28 cellular contexts compared by ENCODE assay signal in the genomic region with DNA sequence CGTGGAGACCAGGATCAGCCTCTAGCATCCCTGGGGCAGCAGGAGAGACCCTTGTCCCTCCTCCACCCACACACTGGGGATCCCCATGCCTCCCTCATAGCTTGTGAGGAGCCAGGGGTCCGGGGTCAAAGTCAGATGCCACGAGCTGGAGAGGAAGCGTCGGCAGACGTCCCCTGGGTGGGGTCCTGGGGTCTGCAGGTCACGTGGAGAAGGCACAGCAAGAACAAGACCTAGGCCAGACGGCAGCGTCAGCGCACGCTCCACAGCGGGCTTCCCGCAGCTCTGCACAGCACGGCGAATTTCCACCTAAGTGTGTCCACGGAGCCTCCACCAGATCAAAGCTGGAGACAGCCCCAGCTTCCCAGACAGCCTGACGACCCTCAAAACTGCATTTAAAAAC.
"Had no signal": no experiment of that assay in that cellular context is flagged by ENCODE, and none has a peak within 500 bp of the region (broad histone marks: within the 10 kb centered on the region; RNA-seq: fewer than 3 reads in every experiment).

No MANE protein-coding gene starts in this region.

- ATAC-seq: body of pancreas; left ventricle myocardium superior; natural killer cell; pancreas; psoas muscle; stimulated activated memory B cell treated with anti-CD40 and anti-IgM and Interleukin-4, amounts not matched to agents 10 μg/mL and 1 μg/mL and 100 μg/mL, for 72 hours had no signal

- H3K27me3 ChIP-seq: body of pancreas, cardiac muscle cell, pancreas, right atrium auricular region, uterus had no signal

- H3K27ac Mint-ChIP-seq: activated naive CD4-positive, alpha-beta T cell treated with anti-CD3 and anti-CD28 coated beads, Interleukin-2, amount 10 ng/mL, durations not matched to agents 7 days and 5 days; natural killer cell; stimulated activated memory B cell treated with anti-CD40 and anti-IgM and Interleukin-4, amounts not matched to agents 10 μg/mL and 1 μg/mL and 100 μg/mL, for 72 hours; T-helper 1 cell treated with Interleukin-12 subunit alpha and Interleukin-12 subunit beta and Interleukin-4 antibody, amounts not matched to agents 30 μg/mL and 1 μg/mL, for 36 hours had no signal

- DNase-seq: activated CD4-positive, alpha-beta T cell treated with anti-CD3 and anti-CD28 coated beads, Interleukin-2, amount 50 U/mL, for 4 hours; activated CD8-positive, alpha-beta memory T cell treated with anti-CD3 and anti-CD28 coated beads for 24 hours; activated CD8-positive, alpha-beta memory T cell treated with anti-CD3 and anti-CD28 coated beads, Interleukin-2, amount 50 U/mL, for 4 hours; activated effector memory CD4-positive, alpha-beta T cell treated with anti-CD3 and anti-CD28 coated beads, Interleukin-2, amount 50 U/mL, for 16 hours; activated naive CD4-positive, alpha-beta T cell treated with anti-CD3 and anti-CD28 coated beads, Interleukin-2, amount 10 ng/mL, durations not matched to agents 7 days and 5 days; anterior cingulate cortex; body of pancreas; effector memory CD4-positive, alpha-beta T cell; glutamatergic neuron; hippocampal formation; left ventricle myocardium superior; mammary epithelial cell; midbrain; natural killer cell; psoas muscle; stomach; T1000; trophoblast cell; uterus had no signal

- H3K9me3 ChIP-seq: pancreas, uterus had no signal

- H3K27ac ChIP-seq: body of pancreas, cardiac muscle cell, esophagus muscularis mucosa, pancreas, psoas muscle, right atrium auricular region, stomach, uterus had no signal

- FAIRE-seq: endothelial cell of umbilical vein, frontal cortex, pancreas had no signal

- H3K4me1 ChIP-seq: body of pancreas, pancreas, psoas muscle, right atrium auricular region, uterus had no signal

- H3K36me3 Mint-ChIP-seq: activated naive CD4-positive, alpha-beta T cell treated with anti-CD3 and anti-CD28 coated beads, Interleukin-2, amount 10 ng/mL, durations not matched to agents 7 days and 5 days; natural killer cell; stimulated activated memory B cell treated with anti-CD40 and anti-IgM and Interleukin-4, amounts not matched to agents 10 μg/mL and 1 μg/mL and 100 μg/mL, for 72 hours had no signal

- H3K4me3 ChIP-seq: body of pancreas, cardiac muscle cell, esophagus muscularis mucosa, pancreas, psoas muscle, right atrium auricular region, stomach, uterus had no signal

- H3K36me3 ChIP-seq: cardiac muscle cell, esophagus muscularis mucosa, pancreas, right atrium auricular region, stomach, uterus had no signal

- H3K9me3 Mint-ChIP-seq: natural killer cell had no signal

- H3K4me3 Mint-ChIP-seq: activated naive CD4-positive, alpha-beta T cell treated with anti-CD3 and anti-CD28 coated beads, Interleukin-2, amount 10 ng/mL, durations not matched to agents 7 days and 5 days; natural killer cell; stimulated activated memory B cell treated with anti-CD40 and anti-IgM and Interleukin-4, amounts not matched to agents 10 μg/mL and 1 μg/mL and 100 μg/mL, for 72 hours; T-helper 1 cell treated with Interleukin-12 subunit alpha and Interleukin-12 subunit beta and Interleukin-4 antibody, amounts not matched to agents 30 μg/mL and 1 μg/mL, for 36 hours; WTC11 had no signal
